In the genomic region with DNA sequence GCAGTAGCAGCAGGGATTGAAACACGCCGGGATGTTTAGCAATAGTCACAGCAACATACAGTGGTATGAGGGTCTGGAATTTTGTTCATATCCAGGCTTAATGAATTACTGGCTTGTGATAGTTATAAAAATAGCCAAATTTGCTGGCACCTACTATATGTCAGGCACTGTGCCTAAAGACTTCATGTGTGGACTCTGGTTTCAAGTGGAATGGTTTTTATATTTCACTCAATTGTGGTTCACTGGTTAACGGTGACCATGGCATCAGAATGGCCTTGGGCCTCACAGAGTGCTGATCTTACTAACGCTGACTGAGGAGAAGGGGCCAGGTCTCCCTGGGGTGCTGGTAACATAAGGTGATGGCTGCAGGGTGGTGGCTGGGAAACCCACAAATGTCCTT, we compare ENCODE assay signal across 1 cellular context.
TF ChIP-seq lines count a peak whose summit lies in the region.

No MANE protein-coding gene starts in this region.

TF ChIP-seq in WTC11, 78 proteins besides CTCF, POLR2A, EP300 and RAD21 (continued from another document):
- TF ChIP-seq, protein P1, sequence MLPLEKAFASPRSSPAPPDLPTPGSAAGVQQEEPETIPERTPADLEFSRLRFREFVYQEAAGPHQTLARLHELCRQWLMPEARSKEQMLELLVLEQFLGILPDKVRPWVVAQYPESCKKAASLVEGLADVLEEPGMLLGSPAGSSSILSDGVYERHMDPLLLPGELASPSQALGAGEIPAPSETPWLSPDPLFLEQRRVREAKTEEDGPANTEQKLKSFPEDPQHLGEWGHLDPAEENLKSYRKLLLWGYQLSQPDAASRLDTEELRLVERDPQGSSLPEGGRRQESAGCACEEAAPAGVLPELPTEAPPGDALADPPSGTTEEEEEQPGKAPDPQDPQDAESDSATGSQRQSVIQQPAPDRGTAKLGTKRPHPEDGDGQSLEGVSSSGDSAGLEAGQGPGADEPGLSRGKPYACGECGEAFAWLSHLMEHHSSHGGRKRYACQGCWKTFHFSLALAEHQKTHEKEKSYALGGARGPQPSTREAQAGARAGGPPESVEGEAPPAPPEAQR (CRISPR knock-in tag; IDR thresholded peaks at IDR 0.05), result no peak
- TF ChIP-seq ZNF396 (CRISPR knock-in tag; IDR thresholded peaks at IDR 0.05; ENCODE audit: borderline replicate concordance) (no peak), ZNF232 (CRISPR knock-in tag; IDR thresholded peaks at IDR 0.05) (no peak), TEAD4 (CRISPR knock-in tag; IDR thresholded peaks at IDR 0.05) (no peak), ZNF138 (CRISPR knock-in tag; conservative IDR thresholded peaks at IDR 0.05) (no peak), KAT7 (CRISPR knock-in tag; IDR thresholded peaks at IDR 0.05; ENCODE audit: borderline replicate concordance) (no peak), NFYB (CRISPR knock-in tag; conservative IDR thresholded peaks at IDR 0.05; ENCODE audit: low read depth) (no peak), ZNF219 (CRISPR knock-in tag; IDR thresholded peaks at IDR 0.05; ENCODE audit: borderline replicate concordance) (no peak)
- TF ChIP-seq, protein P2, sequence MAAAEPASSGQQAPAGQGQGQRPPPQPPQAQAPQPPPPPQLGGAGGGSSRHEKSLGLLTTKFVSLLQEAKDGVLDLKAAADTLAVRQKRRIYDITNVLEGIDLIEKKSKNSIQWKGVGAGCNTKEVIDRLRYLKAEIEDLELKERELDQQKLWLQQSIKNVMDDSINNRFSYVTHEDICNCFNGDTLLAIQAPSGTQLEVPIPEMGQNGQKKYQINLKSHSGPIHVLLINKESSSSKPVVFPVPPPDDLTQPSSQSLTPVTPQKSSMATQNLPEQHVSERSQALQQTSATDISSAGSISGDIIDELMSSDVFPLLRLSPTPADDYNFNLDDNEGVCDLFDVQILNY (CRISPR knock-in tag; IDR thresholded peaks at IDR 0.05), result no peak
